6 cellular contexts compared by ENCODE assay signal in genomic region chr22:37609240-37610152, GRCh38. TPM values are rescaled to one million over a fixed set of nuclear protein-coding genes. Genes with fewer than 3 reads are reported as not detected.
A peak's percentile ranks its signal among the peaks of the same experiment; 100 is the strongest.
DNase-seq lines count a peak whose midpoint lies in the region; ATAC-seq and TF ChIP-seq lines count a peak whose summit lies in the region.

No MANE protein-coding gene starts in this region.

- TF ChIP-seq CTCF in WTC11 (IDR thresholded peaks at IDR 0.05) = no peak

- peaks cover 18% of the 10 kb centered on the region for H3K4me1 Mint-ChIP-seq in WTC11

- ATAC-seq in GM21723 (IDR thresholded peaks at IDR 0.05; ENCODE audit: unreplicated experiment) (peak; percentile 7), WTC11 (no peak)

- H3K27ac Mint-ChIP-seq in WTC11 = peak overlapping the region; percentile 45

- CTCF ChIA-PET in WTC11 (lab: Charles Lee) = interaction anchor here (0.7 to 4.6 kb wide), 18 partner anchors 10 to 254 kb away, joined by 3 to 99 read pairs (median 8); partner anchors contain the start of genes LGALS2, NOL12, PDXP and SH3BP1

- DNase-seq in WTC11 (ENCODE audit: low spot score) (no peak), left kidney (ENCODE audit: low read depth, low spot score) (peak; percentile 74), NCI-H1694 treated with DMSO at 0.1 percent for 48 hours (lab: John Stamatoyannopoulos, UW) (no peak), cerebellar nuclear complex (lab: John Stamatoyannopoulos, UW) (no peak)
- DNase-seq in activated CD4-positive, alpha-beta T cell treated with anti-CD3 and anti-CD28 coated beads for 4 hours = no peak

- peaks cover 2% of the 10 kb centered on the region; the same call in 1 of the 2 replicates for H3K36me3 Mint-ChIP-seq in WTC11

- peak overlapping the region; percentile 90 for H3K4me3 Mint-ChIP-seq in WTC11

- H3K27me3 Mint-ChIP-seq in WTC11 (ENCODE audit: low read depth) = no peaks in the 10 kb centered on the region

- POLR2A ChIA-PET in WTC11 (lab: Charles Lee) = interaction anchor here (0.6 to 3.1 kb wide), 8 partner anchors 17 to 607 kb away, joined by 3 to 19 read pairs (median 6); partner anchors contain the start of genes CDC42EP1, NOL12, PDXP and TRIOBP

- no peaks in the 10 kb centered on the region for H3K9me3 Mint-ChIP-seq in WTC11

TF ChIP-seq in WTC11, 78 proteins besides CTCF, POLR2A, EP300 and RAD21:
- TF ChIP-seq CREB1 (CRISPR knock-in tag; IDR thresholded peaks at IDR 0.05) (no peak), ZNF263 (CRISPR knock-in tag; IDR thresholded peaks at IDR 0.05; ENCODE audit: low read depth) (no peak), NR1H2 (CRISPR knock-in tag; IDR thresholded peaks at IDR 0.05) (no peak), MXD4 (CRISPR knock-in tag; IDR thresholded peaks at IDR 0.05; ENCODE audit: borderline replicate concordance) (no peak)

RNA-seq across cellular contexts. Expression of gene GGA1, which starts 0.9 kb away (rescaled TPM):
- total RNA-seq in WTC11 (2021) = 59.5 to 66.3 TPM (median 61.6 TPM) in 3 replicates

RNA-seq across cellular contexts. Expression of gene LGALS2, which starts 29.6 kb away (rescaled TPM):
- total RNA-seq in WTC11 (2021) = 0.33 TPM in 1 of 3 replicates, not detected in the others

RNA-seq across cellular contexts. Expression of gene SH3BP1, which starts 30.0 kb away (rescaled TPM):
- total RNA-seq in WTC11 (2021) = 35.4 to 39.4 TPM (median 36.6 TPM) in 3 replicates

RNA-seq across cellular contexts. Expression of gene PDXP, which starts 49.0 kb away (rescaled TPM):
- 36.1 to 42.5 TPM (median 42.3 TPM) in 3 replicates for total RNA-seq in WTC11 (2021)

RNA-seq across cellular contexts. Expression of gene CDC42EP1, which starts 49.2 kb away (rescaled TPM):
- 9.6 to 12.7 TPM (median 10.4 TPM) in 3 replicates for total RNA-seq in WTC11 (2021)
